ENCODE assay signal across 13 cellular contexts in the genomic region with DNA sequence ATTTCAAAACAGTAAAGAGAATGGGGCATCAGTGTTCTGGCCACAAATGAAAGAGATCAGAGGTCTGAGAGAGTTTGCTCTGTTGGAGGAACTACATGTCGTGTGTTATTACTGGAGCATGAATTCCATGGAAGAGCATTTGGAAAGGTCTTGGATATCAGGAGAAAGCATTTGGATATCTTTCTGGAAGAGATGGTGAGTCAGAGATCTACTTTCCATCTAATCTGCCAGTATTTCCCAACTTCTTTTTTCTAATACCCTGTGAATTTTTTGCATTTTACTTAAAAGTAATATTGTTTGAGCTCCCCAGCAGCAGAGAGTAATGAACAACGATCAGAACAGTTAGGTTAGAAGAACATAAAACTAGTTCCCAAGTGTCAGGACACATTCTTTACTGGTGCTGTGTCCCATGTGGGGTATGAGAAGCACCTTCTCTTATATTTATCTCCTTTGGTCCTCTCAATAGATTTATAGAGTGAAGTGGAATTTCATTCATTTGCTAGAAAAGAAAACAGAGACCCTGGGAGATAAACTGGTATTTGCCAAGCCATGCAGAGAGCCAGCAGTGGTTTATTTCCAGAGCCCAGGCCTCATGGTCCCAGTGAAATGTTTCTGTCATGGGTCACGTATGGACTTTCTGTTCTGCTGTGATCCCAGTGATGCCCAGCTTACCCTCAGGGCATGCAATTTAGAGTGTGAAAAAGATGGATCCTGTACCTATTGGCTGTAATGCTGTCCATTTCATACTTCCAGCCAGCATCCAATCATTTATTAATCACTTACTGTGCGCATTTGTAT.
DNase-seq lines count a peak whose midpoint lies in the region; ATAC-seq, FAIRE-seq and TF ChIP-seq lines count a peak whose summit lies in the region.
"Had no signal": no experiment of that assay in that cellular context is flagged by ENCODE, and none has a peak within 500 bp of the region (broad histone marks: within the 10 kb centered on the region; RNA-seq: fewer than 3 reads in every experiment).

No MANE protein-coding gene starts in this region.

- H3K4me2 ChIP-seq in OCI-LY7 (ENCODE audit: low read length), result no peak overlapping the region

- intact Hi-C loops in left lung (cut with DNase I), result no loop called here
- intact Hi-C loops in esophagus squamous epithelium (cut with DNase I), result no loop called here
- intact Hi-C loops in OCI-LY7 (cut with micrococcal nuclease; ENCODE audit: unreplicated experiment), result no loop called here

- FAIRE-seq in GM12891 (lab: Jason Lieb, UNC), result no peak

- H4K20me1 ChIP-seq in OCI-LY7 (ENCODE audit: insufficient read depth, low read length), result no peaks in the 10 kb centered on the region

- no peaks in the 10 kb centered on the region for H3K79me2 ChIP-seq in OCI-LY7 (ENCODE audit: insufficient read depth, low read depth, low read length)

- CTCF ChIA-PET in OCI-LY7 (lab: Charles Lee; ENCODE audit: unreplicated experiment), result no interaction called here

- TF ChIP-seq CTCF in choroid plexus epithelial cell (conservative IDR thresholded peaks at IDR 0.05; ENCODE audit: low read depth, low read length) (no peak), left lung (IDR thresholded peaks at IDR 0.05) (no peak), esophagus squamous epithelium (IDR thresholded peaks at IDR 0.05) (no peak), OCI-LY7 (conservative IDR thresholded peaks at IDR 0.05; ENCODE audit: low read length) (no peak)

- H2AFZ ChIP-seq in OCI-LY7 (ENCODE audit: low read length), result no peak overlapping the region

- peak; percentile 16 for ATAC-seq in left lung

- no peaks in the 10 kb centered on the region for H3K9me3 ChIP-seq in left lung
- H3K9me3 ChIP-seq in esophagus squamous epithelium, result no peaks in the 10 kb centered on the region
- no peaks in the 10 kb centered on the region for H3K9me3 ChIP-seq in OCI-LY7 (ENCODE audit: low read length)

- no peaks in the 10 kb centered on the region for H3K4me1 ChIP-seq in left lung
- H3K4me1 ChIP-seq in esophagus squamous epithelium, result no peaks in the 10 kb centered on the region
- no peaks in the 10 kb centered on the region for H3K4me1 ChIP-seq in OCI-LY7 (ENCODE audit: insufficient read depth, low read length, poor library complexity, severe bottlenecking)

- TF ChIP-seq POLR2A in esophagus squamous epithelium (IDR thresholded peaks at IDR 0.05) (no peak), GM12891 (IDR thresholded peaks at IDR 0.05; ENCODE audit: low read depth, low read length) (no peak)

- H3K36me3 ChIP-seq in left lung (no peaks in the 10 kb centered on the region), esophagus squamous epithelium (no peaks in the 10 kb centered on the region), OCI-LY7 (ENCODE audit: insufficient read depth, low read length) (no peaks in the 10 kb centered on the region)

- POLR2A ChIA-PET in OCI-LY7 (lab: Charles Lee), result no interaction called here

- no peak overlapping the region for H3K27ac ChIP-seq in left lung
- peak overlapping the region in 1 of 4 donors; percentile 42 for H3K27ac ChIP-seq in esophagus squamous epithelium
- no peak overlapping the region for H3K27ac ChIP-seq in OCI-LY7 (ENCODE audit: low read depth, low read length, poor library complexity, severe bottlenecking)
- H3K27ac ChIP-seq: SK-N-MC had no signal

- H3K4me3 ChIP-seq in choroid plexus epithelial cell (ENCODE audit: low read depth, low read length), result no peak overlapping the region
- no peak overlapping the region for H3K4me3 ChIP-seq in left lung
- H3K4me3 ChIP-seq in esophagus squamous epithelium, result no peak overlapping the region
- H3K4me3 ChIP-seq in OCI-LY7 (ENCODE audit: low read depth, low read length, poor library complexity, severe bottlenecking), result no peak overlapping the region
- H3K4me3 ChIP-seq: SK-N-MC had no signal

- no peaks in the 10 kb centered on the region for H3K9me2 ChIP-seq in OCI-LY7 (ENCODE audit: insufficient read depth, low read length)

- DNase-seq in AG08396 (ENCODE audit: low spot score) (peak; percentile 33), M059J (ENCODE audit: low read depth) (peak; percentile 82), choroid plexus epithelial cell (ENCODE audit: low read depth) (peak; percentile 67), left lung (no peak), esophagus squamous epithelium (lab: John Stamatoyannopoulos, UW) (no peak), GM12891 (ENCODE audit: insufficient read length, low spot score) (no peak), NCI-H2029 (lab: John Stamatoyannopoulos, UW) (no peak), OCI-LY7 (ENCODE audit: low spot score) (no peak)
- DNase-seq: activated CD4-positive, alpha-beta T cell treated with anti-CD3 and anti-CD28 coated beads for 1 hour; effector CD4-positive, alpha-beta T cell; H7; stimulated activated CD4-positive, alpha-beta T cell treated with anti-CD3 and anti-CD28 coated beads, Interleukin-15, amount 100 ng/mL, for 24 hours had no signal

- WGBS in esophagus squamous epithelium, 2 donors, result 84 to 87% methylated on average over 4 of the region's 4 CpGs

- H3K27me3 ChIP-seq in left lung (no peaks in the 10 kb centered on the region), esophagus squamous epithelium (no peaks in the 10 kb centered on the region)

- no TSS peak for BruUV-seq in OCI-LY7 (replicated peaks; lab: Mats Ljungman, UMichigan)

TF ChIP-seq in GM12891, 5 proteins besides CTCF, POLR2A, EP300 and RAD21:
- TF ChIP-seq TAF1 (IDR thresholded peaks at IDR 0.05; ENCODE audit: low read depth, low read length) (no peak), POU2F2 (IDR thresholded peaks at IDR 0.05; ENCODE audit: low read depth, low read length) (no peak), PAX5 (IDR thresholded peaks at IDR 0.05; ENCODE audit: insufficient read depth, low read length, severe bottlenecking) (no peak), SPI1 (IDR thresholded peaks at IDR 0.05; ENCODE audit: low read depth, low read length) (no peak), POLR2AphosphoS5 (IDR thresholded peaks at IDR 0.05; ENCODE audit: low read depth, low read length) (no peak)
TF ChIP-seq in GM12891: peak in this region for 0.

Comparison
In these comparisons a context has a peak if more than half of its experiments do, and no peak if none do; other contexts are left out.
1. DNase-seq: peak in AG08396 (single experiment), M059J (single experiment) and choroid plexus epithelial cell (single experiment); none in left lung (0 of 2), esophagus squamous epithelium (single experiment), GM12891 (single experiment), NCI-H2029 (single experiment) and OCI-LY7 (single experiment).